8 cellular contexts compared by ENCODE assay signal in the genomic region with DNA sequence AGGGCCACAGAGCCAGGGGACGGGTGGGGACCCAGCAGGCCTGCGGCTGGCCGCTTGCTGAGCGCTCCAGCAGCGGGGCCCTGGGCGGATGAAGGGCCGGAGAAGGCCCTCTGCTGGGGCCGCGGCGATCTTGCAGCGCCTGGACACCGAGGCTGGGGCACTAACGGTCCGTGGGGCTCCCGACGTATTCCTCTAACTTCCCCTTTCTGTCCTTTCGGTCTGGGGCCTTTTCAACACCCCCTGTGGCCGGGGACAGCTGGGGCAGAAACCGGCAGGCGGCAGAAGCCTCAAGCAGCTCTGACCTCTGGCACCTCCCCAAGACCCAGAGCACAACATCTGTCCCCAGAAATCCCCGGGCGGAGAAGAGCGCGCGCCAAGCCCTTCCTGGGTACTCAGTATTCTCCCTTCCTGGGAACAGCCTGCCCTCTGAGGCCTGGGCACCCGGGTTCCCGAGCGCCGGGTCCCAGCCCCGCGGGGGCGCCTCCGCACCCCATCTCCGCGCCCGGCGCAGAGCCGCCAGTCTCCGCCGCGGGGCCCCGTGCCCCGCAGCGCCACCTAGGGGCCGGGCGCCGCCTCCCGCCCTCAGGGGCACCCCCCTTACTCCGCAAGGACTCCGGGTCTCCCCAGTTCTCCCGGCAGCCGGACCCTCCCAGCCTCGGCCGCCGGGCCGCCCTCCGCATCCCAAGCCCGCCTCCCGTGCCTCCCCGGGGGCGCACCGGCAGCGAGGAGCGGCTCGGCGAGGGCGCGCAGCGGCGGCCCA. TPM values are rescaled to one million over a fixed set of nuclear protein-coding genes. Genes with fewer than 3 reads are reported as not detected.
A peak's percentile ranks its signal among the peaks of the same experiment; 100 is the strongest.
DNase-seq lines count a peak whose midpoint lies in the region; ATAC-seq and TF ChIP-seq lines count a peak whose summit lies in the region.

No MANE protein-coding gene starts in this region.

- H3K4me1 ChIP-seq in HUES6 (ENCODE audit: control insufficient read depth, insufficient read depth, low read length) (peaks cover 22% of the 10 kb centered on the region), thyroid gland (peaks cover 42 to 47% of the 10 kb centered on the region in 2 donors)

- no peaks in the 10 kb centered on the region for H3K36me3 ChIP-seq in HUES6 (ENCODE audit: control insufficient read depth, insufficient read depth, low read length)
- H3K36me3 ChIP-seq in SK-N-MC (ENCODE audit: insufficient read depth, low read length), result no peaks in the 10 kb centered on the region
- no peaks in the 10 kb centered on the region for H3K36me3 ChIP-seq in thyroid gland

- ATAC-seq in GM21515 (IDR thresholded peaks at IDR 0.05; ENCODE audit: unreplicated experiment), result peak; percentile 53

- H3K4me1 Mint-ChIP-seq in activated naive CD4-positive, alpha-beta T cell treated with anti-CD3 and anti-CD28 coated beads, Interleukin-2, amount 50 U/mL, for 24 hours, result peaks cover 60% of the 10 kb centered on the region
- peaks cover 27% of the 10 kb centered on the region for H3K4me1 Mint-ChIP-seq in glutamatergic neuron (ENCODE audit: low read depth, unreplicated experiment)

- H3K4me3 ChIP-seq in HUES6 (ENCODE audit: low read depth, low read length) (peak overlapping the region; percentile 86), SK-N-MC (peak overlapping the region; percentile 85), thyroid gland (replicated peaks in 1 of 3) (peak overlapping the region; percentile 41 to 82 (median 54))

- TF ChIP-seq CTCF in glutamatergic neuron (IDR thresholded peaks at IDR 0.05; ENCODE audit: partially characterized antibody, unreplicated experiment) (peak; percentile 87), thyroid gland (IDR thresholded peaks at IDR 0.05) (peak; percentile 19 to 84 (median 77))

- no peaks in the 10 kb centered on the region for H3K9me3 Mint-ChIP-seq in activated naive CD4-positive, alpha-beta T cell treated with anti-CD3 and anti-CD28 coated beads, Interleukin-2, amount 50 U/mL, for 24 hours
- peaks cover 7% of the 10 kb centered on the region for H3K9me3 Mint-ChIP-seq in glutamatergic neuron (ENCODE audit: unreplicated experiment)

- DNase-seq in DMS 273 (lab: John Stamatoyannopoulos, UW; ENCODE audit: unreplicated experiment), result peak; percentile 78
- no peak for DNase-seq in SK-N-MC (ENCODE audit: low read depth, low spot score)
- DNase-seq in glutamatergic neuron, result peak; percentile 75
- peak; percentile 65 for DNase-seq in occipital lobe (lab: John Stamatoyannopoulos, UW)
- DNase-seq in thyroid gland, result peak; percentile 75

- H3K4me3 Mint-ChIP-seq in activated naive CD4-positive, alpha-beta T cell treated with anti-CD3 and anti-CD28 coated beads, Interleukin-2, amount 50 U/mL, for 24 hours, result peak overlapping the region; percentile 87
- H3K4me3 Mint-ChIP-seq in glutamatergic neuron (ENCODE audit: unreplicated experiment), result peak overlapping the region; percentile 87

- H3K9me3 ChIP-seq in HUES6 (ENCODE audit: control insufficient read depth, insufficient read depth, low read depth, low read length), result no peaks in the 10 kb centered on the region
- H3K9me3 ChIP-seq in SK-N-MC (ENCODE audit: low read depth, low read length), result no peaks in the 10 kb centered on the region
- no peaks in the 10 kb centered on the region for H3K9me3 ChIP-seq in thyroid gland

- WGBS in thyroid gland, 2 donors, result 1 to 2% methylated on average over 8 to 36 of the region's 70 CpGs

- no peaks in the 10 kb centered on the region for H3K36me3 Mint-ChIP-seq in activated naive CD4-positive, alpha-beta T cell treated with anti-CD3 and anti-CD28 coated beads, Interleukin-2, amount 50 U/mL, for 24 hours
- no peaks in the 10 kb centered on the region for H3K36me3 Mint-ChIP-seq in glutamatergic neuron (ENCODE audit: unreplicated experiment)

- H3K27ac ChIP-seq in HUES6 (ENCODE audit: low read depth, low read length), result no peak overlapping the region
- H3K27ac ChIP-seq in SK-N-MC, result no peak overlapping the region
- peak overlapping the region; percentile 88 to 93 (median 92) for H3K27ac ChIP-seq in thyroid gland

- TF ChIP-seq POLR2A in thyroid gland (IDR thresholded peaks at IDR 0.05), result no peak

- no peaks in the 10 kb centered on the region for H3K27me3 Mint-ChIP-seq in activated naive CD4-positive, alpha-beta T cell treated with anti-CD3 and anti-CD28 coated beads, Interleukin-2, amount 50 U/mL, for 24 hours
- peaks cover 14% of the 10 kb centered on the region for H3K27me3 Mint-ChIP-seq in glutamatergic neuron (ENCODE audit: unreplicated experiment)

- intact Hi-C loops in thyroid gland (cut with DNase I), result loop anchor here (5.0 to 10.0 kb wide), 2 partner anchors 92 to 224 kb away; no protein-coding TSS in a partner anchor

- H3K27me3 ChIP-seq in HUES6 (ENCODE audit: control insufficient read depth, insufficient read depth, low read length) (peaks cover 24% of the 10 kb centered on the region), thyroid gland (no peaks in the 10 kb centered on the region)

- H3K27ac Mint-ChIP-seq in activated naive CD4-positive, alpha-beta T cell treated with anti-CD3 and anti-CD28 coated beads, Interleukin-2, amount 50 U/mL, for 24 hours, result peak overlapping the region; percentile 82
- peak overlapping the region; percentile 88 for H3K27ac Mint-ChIP-seq in glutamatergic neuron (ENCODE audit: unreplicated experiment)

- H3K9ac ChIP-seq in HUES6 (ENCODE audit: low read length), result peak overlapping the region; percentile 71
- peak overlapping the region; percentile 79 for H3K9ac ChIP-seq in SK-N-MC (ENCODE audit: insufficient read length)

RNA-seq across cellular contexts. Expression of gene SLCO3A1, which starts 0.6 kb away (rescaled TPM):
- 27.9 TPM for total RNA-seq in glutamatergic neuron (ENCODE audit: unreplicated experiment)
- 9.8 TPM for total RNA-seq in occipital lobe
- total RNA-seq in thyroid gland, result 10 to 100 TPM; 23.3 to 31.4 (median 28.0) TPM

Comparison
In these comparisons a context has a peak if more than half of its experiments do, and no peak if none do; other contexts are left out.
1. H3K27ac ChIP-seq: peak in thyroid gland (3 of 3); none in HUES6 (single experiment) and SK-N-MC (single experiment).
2. Peak in every context shown above with its lines, with median percentiles within 50 percentile points of each other: H3K4me3 ChIP-seq.